In the genomic region with DNA sequence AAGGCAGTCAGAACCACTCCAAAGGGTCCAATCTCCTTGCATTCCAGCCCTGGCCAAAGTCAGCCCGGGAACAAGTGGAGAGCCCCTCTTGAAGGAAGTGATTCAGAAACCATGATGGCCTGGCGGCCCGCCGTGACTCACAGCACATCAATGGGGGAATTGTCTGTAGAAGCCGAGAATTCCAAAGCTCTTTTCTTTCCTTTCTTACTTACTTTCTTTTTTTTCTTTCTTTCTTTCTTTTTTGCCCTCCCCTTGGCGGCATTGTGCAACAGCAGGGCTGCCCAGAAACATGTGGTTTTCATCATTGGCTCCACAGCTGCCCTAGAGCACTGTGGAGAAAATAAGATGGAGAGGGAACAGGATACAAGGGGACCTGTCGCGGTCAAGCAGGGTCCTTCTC, we compare ENCODE assay signal across 2 cellular contexts.
A peak's percentile ranks its signal among the peaks of the same experiment; 100 is the strongest.
TF ChIP-seq lines count a peak whose summit lies in the region.

No MANE protein-coding gene starts in this region.

TF ChIP-seq in H1, 55 proteins besides CTCF, POLR2A, EP300 and RAD21:
- TF ChIP-seq SP4 (IDR thresholded peaks at IDR 0.05; ENCODE audit: low read length) (no peak), BCL11A (IDR thresholded peaks at IDR 0.05; ENCODE audit: low read depth in 2 of 2, low read length in 2 of 2) (no peak), BACH1 (IDR thresholded peaks at IDR 0.05; ENCODE audit: low read length) (no peak), SP1 (IDR thresholded peaks at IDR 0.05; ENCODE audit: low read depth, low read length) (no peak), SP2 (IDR thresholded peaks at IDR 0.05; ENCODE audit: low read length) (no peak), KDM5A (IDR thresholded peaks at IDR 0.05; ENCODE audit: low read length) (no peak), CEBPB (IDR thresholded peaks at IDR 0.05; ENCODE audit: low read depth, low read length) (0 out of 2 replicates have a peak, but pooled peaks have one; percentile 21)

TF ChIP-seq in HepG2, 621 proteins besides CTCF, POLR2A, EP300 and RAD21:
- TF ChIP-seq, protein P1, sequence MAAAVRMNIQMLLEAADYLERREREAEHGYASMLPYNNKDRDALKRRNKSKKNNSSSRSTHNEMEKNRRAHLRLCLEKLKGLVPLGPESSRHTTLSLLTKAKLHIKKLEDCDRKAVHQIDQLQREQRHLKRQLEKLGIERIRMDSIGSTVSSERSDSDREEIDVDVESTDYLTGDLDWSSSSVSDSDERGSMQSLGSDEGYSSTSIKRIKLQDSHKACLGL (CRISPR knock-in tag; IDR thresholded peaks at IDR 0.05), result no peak
